ENCODE assay signal across 1 cellular context in the genomic region with DNA sequence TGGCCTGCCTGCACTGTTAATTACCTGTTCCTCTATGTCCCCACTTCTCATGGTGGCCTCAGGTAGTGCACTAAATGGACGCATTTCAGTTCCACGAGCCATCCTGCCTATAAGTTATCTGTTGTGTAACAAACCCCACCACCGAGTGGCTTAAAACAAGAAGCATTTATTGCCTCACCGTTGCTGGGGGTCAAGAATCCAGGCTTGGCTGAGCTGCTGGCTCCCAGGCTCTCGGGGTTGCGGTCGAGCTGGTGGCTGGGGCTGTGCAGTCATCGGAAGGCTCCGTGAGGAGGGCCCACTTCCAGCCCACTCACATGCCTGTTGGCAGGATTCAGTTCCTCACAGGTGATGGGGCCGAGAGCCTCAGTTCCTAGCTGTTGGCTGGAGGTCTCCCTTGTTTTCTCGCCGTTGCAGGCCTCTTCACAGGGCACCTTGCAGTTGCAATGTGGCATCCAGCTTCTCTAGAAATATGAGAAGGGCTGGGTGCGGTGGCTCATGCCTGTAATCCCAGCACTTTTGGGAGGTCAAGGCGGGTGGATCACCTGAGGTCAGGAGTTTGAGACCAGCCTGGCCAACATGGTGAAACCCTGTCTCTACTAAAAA.
A peak's percentile ranks its signal among the peaks of the same experiment; 100 is the strongest.
TF ChIP-seq lines count a peak whose summit lies in the region.

No MANE protein-coding gene starts in this region.

TF ChIP-seq in K562, 482 proteins besides CTCF, POLR2A, EP300 and RAD21:
- TF ChIP-seq CREB3 (tag; conservative IDR thresholded peaks at IDR 0.05; ENCODE audit: low read depth) (no peak), CEBPG (CRISPR knock-in tag; IDR thresholded peaks at IDR 0.05) (peak; percentile 32; the same call in 1 of the 2 replicates), CEBPG (tag; conservative IDR thresholded peaks at IDR 0.05 in 1 of 2, IDR thresholded peaks at IDR 0.05 in 1 of 2) (no peak)
TF ChIP-seq in K562: peak in this region for 1.
